In genomic region chr2:227456141-227456540, GRCh38 we compare ENCODE assay signal across 18 cellular contexts.
"Had no signal": no experiment of that assay in that cellular context is flagged by ENCODE, and none has a peak within 500 bp of the region (broad histone marks: within the 10 kb centered on the region; RNA-seq: fewer than 3 reads in every experiment).

No MANE protein-coding gene starts in this region.

- H3K27ac ChIP-seq: lower lobe of right lung, stomach, suprapubic skin, vagina had no signal

- H3K4me3 ChIP-seq: lower lobe of right lung, stomach, suprapubic skin, vagina had no signal

- H3K27me3 ChIP-seq: stomach, suprapubic skin, vagina had no signal

- ATAC-seq: natural killer cell treated with Interleukin-12 subunit alpha and Interleukin-12 subunit beta and Interleukin-15 and Interleukin-18, amount 100 ng/mL, for 72 hours; WTC11 had no signal

- H3K9me3 ChIP-seq: lower lobe of right lung, stomach, suprapubic skin, vagina had no signal

- H3K9me3 Mint-ChIP-seq: activated T-helper 1 cell treated with anti-CD3 and anti-CD28 coated beads, Interleukin-12 subunit alpha, Interleukin-12 subunit beta, Interleukin-2, Interleukin-4 antibody, amounts not matched to agents 30 ng/mL and 10 ng/mL and 1 ng/mL, durations not matched to agents 14 hours and 24 hours and 36 hours; dendritic cell treated with granulocyte-macrophage colony-stimulating factor and Interleukin-4, amounts not matched to agents 40 ng/mL and 50 ng/mL, for 4 days; natural killer cell treated with Interleukin-12 subunit alpha and Interleukin-12 subunit beta and Interleukin-15 and Interleukin-18, amount 100 ng/mL, for 72 hours; WTC11 had no signal

- DNase-seq: activated gamma-delta T cell treated with Interleukin-2 at 50 U/mL for 16 hours; amniotic stem cell; effector CD4-positive, alpha-beta T cell; erythroblast; lower lobe of right lung; midbrain; stimulated activated CD4-positive, alpha-beta T cell treated with anti-CD3 and anti-CD28 coated beads, Interleukin-12 subunit alpha, Interleukin-12 subunit beta, amount 100 ng/mL, for 4 hours; stomach; T-helper 9 cell; trophoblast cell had no signal

- H3K4me3 Mint-ChIP-seq: activated naive CD8-positive, alpha-beta T cell; activated T-helper 1 cell treated with anti-CD3 and anti-CD28 coated beads, Interleukin-12 subunit alpha, Interleukin-12 subunit beta, Interleukin-2, Interleukin-4 antibody, amounts not matched to agents 30 ng/mL and 10 ng/mL and 1 ng/mL, durations not matched to agents 14 hours and 24 hours and 36 hours; dendritic cell treated with granulocyte-macrophage colony-stimulating factor and Interleukin-4, amounts not matched to agents 40 ng/mL and 50 ng/mL, for 4 days; natural killer cell treated with Interleukin-12 subunit alpha and Interleukin-12 subunit beta and Interleukin-15 and Interleukin-18, amount 100 ng/mL, for 72 hours; WTC11 had no signal

- H3K36me3 Mint-ChIP-seq: activated naive CD8-positive, alpha-beta T cell; natural killer cell treated with Interleukin-12 subunit alpha and Interleukin-12 subunit beta and Interleukin-15 and Interleukin-18, amount 100 ng/mL, for 72 hours; WTC11 had no signal

- H3K27ac Mint-ChIP-seq: activated T-helper 1 cell treated with anti-CD3 and anti-CD28 coated beads, Interleukin-12 subunit alpha, Interleukin-12 subunit beta, Interleukin-2, Interleukin-4 antibody, amounts not matched to agents 30 ng/mL and 10 ng/mL and 1 ng/mL, durations not matched to agents 14 hours and 24 hours and 36 hours; dendritic cell treated with granulocyte-macrophage colony-stimulating factor and Interleukin-4, amounts not matched to agents 40 ng/mL and 50 ng/mL, for 4 days; natural killer cell treated with Interleukin-12 subunit alpha and Interleukin-12 subunit beta and Interleukin-15 and Interleukin-18, amount 100 ng/mL, for 72 hours; progenitor cell of endocrine pancreas; WTC11 had no signal

- H3K27me3 Mint-ChIP-seq: activated naive CD8-positive, alpha-beta T cell; dendritic cell treated with granulocyte-macrophage colony-stimulating factor and Interleukin-4, amounts not matched to agents 40 ng/mL and 50 ng/mL, for 4 days; progenitor cell of endocrine pancreas had no signal

- H3K36me3 ChIP-seq: lower lobe of right lung, stomach, suprapubic skin, vagina had no signal

- H3K4me1 ChIP-seq: suprapubic skin had no signal
